Comparison of ENCODE assay signal across 35 cellular contexts in the genomic region with DNA sequence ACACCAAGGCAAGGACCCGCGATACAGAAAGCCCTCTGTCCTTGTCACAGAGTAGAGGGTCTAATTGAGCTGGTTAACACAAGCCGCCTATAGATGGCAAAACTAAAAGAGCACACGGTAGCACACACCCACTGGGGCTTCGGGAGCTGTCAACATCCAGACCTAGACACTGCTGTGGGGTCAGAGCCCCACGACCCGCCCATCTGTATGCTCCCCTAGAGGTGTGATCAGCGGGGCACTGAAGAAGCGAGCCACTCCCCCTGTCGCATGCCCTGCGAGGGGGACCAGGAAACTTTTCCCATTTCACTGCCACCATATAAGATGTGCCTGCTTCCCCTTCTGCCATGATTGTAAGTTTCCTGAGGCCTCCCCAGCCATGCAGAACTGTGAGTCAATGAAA.
A peak's percentile ranks its signal among the peaks of the same experiment; 100 is the strongest.
DNase-seq lines count a peak whose midpoint lies in the region; ATAC-seq and TF ChIP-seq lines count a peak whose summit lies in the region.
"Had no signal": no experiment of that assay in that cellular context is flagged by ENCODE, and none has a peak within 500 bp of the region (broad histone marks: within the 10 kb centered on the region; RNA-seq: fewer than 3 reads in every experiment).

No MANE protein-coding gene starts in this region.

- no peak overlapping the region for H2AK5ac ChIP-seq in mesenchymal stem cell (ENCODE audit: low read length, severe bottlenecking)

- no peak overlapping the region for H3K27ac ChIP-seq in left ventricle myocardium inferior (replicated peaks)
- H3K27ac ChIP-seq in mesenchymal stem cell (ENCODE audit: low read length, poor library complexity, severe bottlenecking), result no peak overlapping the region
- H3K27ac ChIP-seq in sigmoid colon, result no peak overlapping the region
- no peak overlapping the region for H3K27ac ChIP-seq in neural progenitor cell
- H3K27ac ChIP-seq: 22Rv1; A549; BLaER1; BLaER1 treated with 17β-estradiol and CSF1 and Interleukin-3, amounts not matched to agents 10 nM and 100 nM; C4-2B had no signal

- H3K36me3 Mint-ChIP-seq in neural progenitor cell, result no peaks in the 10 kb centered on the region
- H3K36me3 Mint-ChIP-seq: CD14-positive monocyte; CD4-positive, alpha-beta memory T cell; CD4-positive, CD25-positive, alpha-beta regulatory T cell; CD8-positive, alpha-beta T cell had no signal

- no peak overlapping the region for H2BK12ac ChIP-seq in mesenchymal stem cell (ENCODE audit: low read length in 2 of 2)

- no peak overlapping the region for H3K9ac ChIP-seq in mesenchymal stem cell (ENCODE audit: low read length)
- H3K9ac ChIP-seq in neural progenitor cell, result no peak overlapping the region
- H3K9ac ChIP-seq: BLaER1; BLaER1 treated with 17β-estradiol and CSF1 and Interleukin-3, amounts not matched to agents 10 nM and 100 nM had no signal

- no peak overlapping the region for H3K4me3 ChIP-seq in left ventricle myocardium inferior
- H3K4me3 ChIP-seq in mesenchymal stem cell (ENCODE audit: insufficient read depth in 1 of 2, low read depth in 1 of 2, low read length in 2 of 2), result no peak overlapping the region
- no peak overlapping the region for H3K4me3 ChIP-seq in sigmoid colon
- no peak overlapping the region for H3K4me3 ChIP-seq in neural progenitor cell
- H3K4me3 ChIP-seq: A549; BLaER1; BLaER1 treated with 17β-estradiol and CSF1 and Interleukin-3, amounts not matched to agents 10 nM and 100 nM had no signal

- H3K36me3 ChIP-seq in left ventricle myocardium inferior (no peaks in the 10 kb centered on the region), mesenchymal stem cell (ENCODE audit: control insufficient read depth in 1 of 2, insufficient read depth in 2 of 2, low read depth in 1 of 2, low read length in 2 of 2) (no peaks in the 10 kb centered on the region), sigmoid colon (no peaks in the 10 kb centered on the region), neural progenitor cell (no peaks in the 10 kb centered on the region)
- H3K36me3 ChIP-seq: BE2C; BLaER1; BLaER1 treated with 17β-estradiol and CSF1 and Interleukin-3, amounts not matched to agents 10 nM and 100 nM had no signal

- no peaks in the 10 kb centered on the region for H3K4me1 Mint-ChIP-seq in neural progenitor cell
- H3K4me1 Mint-ChIP-seq: B cell; CD14-positive monocyte; CD4-positive, alpha-beta memory T cell; CD4-positive, CD25-positive, alpha-beta regulatory T cell; CD8-positive, alpha-beta memory T cell had no signal

- H3K27me3 Mint-ChIP-seq in neural progenitor cell (ENCODE audit: insufficient read depth, low read depth), result no peaks in the 10 kb centered on the region
- H3K27me3 Mint-ChIP-seq: B cell; CD4-positive, alpha-beta memory T cell; CD4-positive, alpha-beta T cell; CD4-positive, CD25-positive, alpha-beta regulatory T cell had no signal

- TF ChIP-seq EP300 in sigmoid colon (IDR thresholded peaks at IDR 0.05), result no peak

- no peak for TF ChIP-seq POLR2A in sigmoid colon (IDR thresholded peaks at IDR 0.05)

- no peak overlapping the region for H3K27ac Mint-ChIP-seq in neural progenitor cell
- H3K27ac Mint-ChIP-seq: B cell; CD4-positive, alpha-beta memory T cell; CD4-positive, alpha-beta T cell; CD4-positive, CD25-positive, alpha-beta regulatory T cell; CD8-positive, alpha-beta memory T cell; CD8-positive, alpha-beta T cell had no signal

- no peaks in the 10 kb centered on the region for H3K9me3 ChIP-seq in left ventricle myocardium inferior (replicated peaks)
- no peaks in the 10 kb centered on the region for H3K9me3 ChIP-seq in mesenchymal stem cell (ENCODE audit: control insufficient read depth, low read length)
- no peaks in the 10 kb centered on the region for H3K9me3 ChIP-seq in sigmoid colon
- H3K9me3 ChIP-seq in neural progenitor cell (ENCODE audit: low read depth), result no peaks in the 10 kb centered on the region
- H3K9me3 ChIP-seq: A549; BE2C; BLaER1; BLaER1 treated with 17β-estradiol and CSF1 and Interleukin-3, amounts not matched to agents 10 nM and 100 nM; Caco-2 had no signal

- H3K79me2 ChIP-seq in neural progenitor cell (ENCODE audit: low read depth), result no peaks in the 10 kb centered on the region

- no peak overlapping the region for H3K4ac ChIP-seq in mesenchymal stem cell (ENCODE audit: low read depth in 1 of 2, low read length in 2 of 2)

- H3K27me3 ChIP-seq in left ventricle myocardium inferior (ENCODE audit: low read depth) (no peaks in the 10 kb centered on the region), mesenchymal stem cell (ENCODE audit: control insufficient read depth in 1 of 2, insufficient read depth in 1 of 2, low read length in 2 of 2) (no peaks in the 10 kb centered on the region), sigmoid colon (no peaks in the 10 kb centered on the region), neural progenitor cell (no peaks in the 10 kb centered on the region)
- H3K27me3 ChIP-seq: BE2C; BLaER1; BLaER1 treated with 17β-estradiol and CSF1 and Interleukin-3, amounts not matched to agents 10 nM and 100 nM had no signal

- DNase-seq in Right ventricle myocardium inferior (ENCODE audit: missing footprints) (peak; percentile 64), left ventricle myocardium inferior (no peak), Right ventricle myocardium superior (peak; percentile 20), cardiac septum (ENCODE audit: low spot score) (no peak), mesenchymal stem cell (no peak), sigmoid colon (peak; percentile 64), NCI-H524 treated with DMSO at 0.1 percent for 48 hours (lab: John Stamatoyannopoulos, UW) (no peak), neural progenitor cell (ENCODE audit: low spot score) (no peak)
- DNase-seq: 8988T; ACHN; AML-193; BE2C; C1 segment of cervical spinal cord; Caco-2; Calu3; CD4-positive, alpha-beta memory T cell; CD4-positive, alpha-beta T cell; CD4-positive, CD25-positive, alpha-beta regulatory T cell; CD8-positive, alpha-beta memory T cell; CD8-positive, alpha-beta T cell; COR-L47; DMS 273 treated with DMSO at 0.1 percent for 48 hours; DMS153; DMS53; DMS79; DMS79 treated with DMSO at 0.1 percent for 48 hours; DND-41; EL had no signal

- TF ChIP-seq CTCF in left ventricle myocardium inferior (IDR thresholded peaks at IDR 0.05; ENCODE audit: borderline replicate concordance) (no peak), sigmoid colon (IDR thresholded peaks at IDR 0.05) (no peak), neural progenitor cell (IDR thresholded peaks at IDR 0.05) (no peak)

- H2AFZ ChIP-seq in mesenchymal stem cell (ENCODE audit: low read depth, low read length) (no peak overlapping the region), neural progenitor cell (replicated peaks) (no peak overlapping the region)

- 93% methylated on average over 11 of the region's 11 CpGs for whole genome bisulfite sequencing in mesenchymal stem cell
- WGBS in sigmoid colon, 2 donors, result 93 to 94% methylated on average over 11 of the region's 11 CpGs

- intact Hi-C loops in Right ventricle myocardium inferior (cut with DNase I) (no loop called here), left ventricle myocardium inferior (cut with micrococcal nuclease) (no loop called here), Right ventricle myocardium superior (cut with DNase I) (no loop called here), cardiac septum (cut with DNase I) (no loop called here), sigmoid colon (cut with DNase I) (loop anchor here (10.0 kb wide), 1 partner anchor 417 kb away; no protein-coding TSS in a partner anchor)

- peak overlapping the region; percentile 93 for H2BK15ac ChIP-seq in mesenchymal stem cell (ENCODE audit: low read depth, poor library complexity, severe bottlenecking)

- no peak overlapping the region for H4K91ac ChIP-seq in mesenchymal stem cell (ENCODE audit: low read length)

- H4K20me1 ChIP-seq in neural progenitor cell (ENCODE audit: low read depth), result no peaks in the 10 kb centered on the region
- H4K20me1 ChIP-seq: BLaER1; BLaER1 treated with 17β-estradiol and CSF1 and Interleukin-3, amounts not matched to agents 10 nM and 100 nM had no signal

- H3F3A ChIP-seq in neural progenitor cell (ENCODE audit: low read depth), result no peaks in the 10 kb centered on the region

- no peak overlapping the region for H3K4me2 ChIP-seq in mesenchymal stem cell (ENCODE audit: low read length, poor library complexity, severe bottlenecking)
- H3K4me2 ChIP-seq in neural progenitor cell, result no peak overlapping the region
- H3K4me2 ChIP-seq: A549; BLaER1; BLaER1 treated with 17β-estradiol and CSF1 and Interleukin-3, amounts not matched to agents 10 nM and 100 nM had no signal

- no peak overlapping the region for H3K4me3 Mint-ChIP-seq in neural progenitor cell
- H3K4me3 Mint-ChIP-seq: B cell; CD14-positive monocyte; CD4-positive, alpha-beta memory T cell; CD4-positive, alpha-beta T cell; CD4-positive, CD25-positive, alpha-beta regulatory T cell; CD8-positive, alpha-beta memory T cell; CD8-positive, alpha-beta T cell had no signal

- H3K23ac ChIP-seq in mesenchymal stem cell (ENCODE audit: low read length in 2 of 2), result no peak overlapping the region

- H3K9me3 Mint-ChIP-seq in neural progenitor cell, result no peaks in the 10 kb centered on the region
- H3K9me3 Mint-ChIP-seq: CD14-positive monocyte had no signal

- no peak overlapping the region for H4K8ac ChIP-seq in mesenchymal stem cell (ENCODE audit: low read length)

- H3K79me1 ChIP-seq in mesenchymal stem cell (replicated peaks; ENCODE audit: low read length, poor library complexity, severe bottlenecking), result no peaks in the 10 kb centered on the region

- H3K18ac ChIP-seq in mesenchymal stem cell (ENCODE audit: low read depth in 1 of 2, low read length in 2 of 2), result no peak overlapping the region

- no peak overlapping the region for H3K14ac ChIP-seq in mesenchymal stem cell (ENCODE audit: low read length in 2 of 2)

- no peak for ATAC-seq in Right ventricle myocardium inferior
- ATAC-seq in Right ventricle myocardium superior (ENCODE audit: poor library complexity), result no peak
- ATAC-seq: A549; CD8-positive, alpha-beta T cell had no signal

- H2BK5ac ChIP-seq in mesenchymal stem cell (ENCODE audit: low read depth, low read length, poor library complexity, severe bottlenecking), result no peak overlapping the region

- H2BK120ac ChIP-seq in mesenchymal stem cell (ENCODE audit: low read depth, low read length), result no peak overlapping the region

- H3K4me1 ChIP-seq in left ventricle myocardium inferior (peaks cover 7% of the 10 kb centered on the region), mesenchymal stem cell (ENCODE audit: control insufficient read depth, insufficient read depth, low read depth, low read length) (no peaks in the 10 kb centered on the region), sigmoid colon (no peaks in the 10 kb centered on the region), neural progenitor cell (no peaks in the 10 kb centered on the region)
- H3K4me1 ChIP-seq: A549; BE2C; BLaER1; BLaER1 treated with 17β-estradiol and CSF1 and Interleukin-3, amounts not matched to agents 10 nM and 100 nM; Caco-2 had no signal

Comparison
In these comparisons a context has a peak if more than half of its experiments do, and no peak if none do; other contexts are left out.
1. DNase-seq: peak in Right ventricle myocardium inferior (single experiment), Right ventricle myocardium superior (single experiment) and sigmoid colon (single experiment); none in left ventricle myocardium inferior (single experiment), cardiac septum (single experiment), mesenchymal stem cell (single experiment), NCI-H524 treated with DMSO at 0.1 percent for 48 hours (single experiment) and neural progenitor cell (single experiment).